ENCODE assay signal across 23 cellular contexts in genomic region chr15:89521605-89522004, GRCh38. TPM values are rescaled to one million over a fixed set of nuclear protein-coding genes. Genes with fewer than 3 reads are reported as not detected.
"Had no signal": no experiment of that assay in that cellular context is flagged by ENCODE, and none has a peak within 500 bp of the region (broad histone marks: within the 10 kb centered on the region; RNA-seq: fewer than 3 reads in every experiment).

No MANE protein-coding gene starts in this region.

- H3K9ac ChIP-seq: parathyroid adenoma had no signal

- H3K4me1 ChIP-seq: parathyroid adenoma, psoas muscle, stomach, transverse colon had no signal

- H3K4me3 ChIP-seq: lung, psoas muscle, right lobe of liver, stomach, thoracic aorta, transverse colon had no signal

- ATAC-seq: left cardiac atrium; left ventricle myocardium superior; psoas muscle; right lobe of liver; stimulated activated naive B cell treated with anti-CD40 and anti-IgM and Interleukin-4, amounts not matched to agents 10 μg/mL and 1 μg/mL and 100 μg/mL, for 72 hours had no signal

- H3K27me3 ChIP-seq: right lobe of liver had no signal

- H3K27ac ChIP-seq: parathyroid adenoma, psoas muscle, right lobe of liver, stomach, thoracic aorta, transverse colon had no signal

- DNase-seq: effector memory CD4-positive, alpha-beta T cell; erythroblast; foreskin fibroblast; immature natural killer cell; kidney; left cardiac atrium; left ventricle myocardium superior; mesendoderm; naive B cell; occipital lobe; psoas muscle; retina; right lobe of liver; stimulated activated CD4-positive, alpha-beta T cell treated with anti-CD3 and anti-CD28 coated beads, Interleukin-15, amount 100 ng/mL, for 24 hours; stimulated activated CD4-positive, alpha-beta T cell treated with anti-CD3 and anti-CD28 coated beads, Interleukin-1b, Interleukin-23, amount 100 ng/mL, for 48 hours; stimulated activated CD4-positive, alpha-beta T cell treated with anti-CD3 and anti-CD28 coated beads, Interleukin-4, amount 100 ng/mL, for 24 hours; stimulated activated naive B cell treated with anti-CD40 and anti-IgM and Interleukin-4, amounts not matched to agents 10 μg/mL and 1 μg/mL and 100 μg/mL, for 72 hours; stomach; substantia nigra; transverse colon had no signal

- H3K9me3 ChIP-seq: right lobe of liver, thoracic aorta, transverse colon had no signal

- H3K36me3 ChIP-seq: right lobe of liver, stomach, thoracic aorta, transverse colon had no signal

RNA-seq across cellular contexts. Expression of gene RHCG, which starts 25.2 kb away (rescaled TPM):
- total RNA-seq: left ventricle myocardium superior, thoracic aorta had no signal

RNA-seq across cellular contexts. Expression of gene TICRR, which starts 53.7 kb away (rescaled TPM):
- total RNA-seq: thoracic aorta had no signal
